ENCODE assay signal across 16 cellular contexts in genomic region chr1:229897540-229897939, GRCh38.
"Had no signal": no experiment of that assay in that cellular context is flagged by ENCODE, and none has a peak within 500 bp of the region (broad histone marks: within the 10 kb centered on the region; RNA-seq: fewer than 3 reads in every experiment).

No MANE protein-coding gene starts in this region.

- H3K79me2 ChIP-seq: parathyroid adenoma had no signal

- H3K4me3 ChIP-seq: ascending aorta, heart left ventricle, lung, mucosa of descending colon had no signal

- DNase-seq: activated naive CD4-positive, alpha-beta T cell treated with Interleukin-2 at 50 U/mL for 16 hours; activated T-cell treated with anti-CD3 and anti-CD28 coated beads for 4 hours; dermis blood vessel endothelial cell; left cardiac atrium; mucosa of descending colon; naive thymus-derived CD8-positive, alpha-beta T cell; retina; stimulated activated CD4-positive, alpha-beta T cell treated with anti-CD3 and anti-CD28 coated beads, Interleukin-15, amount 100 ng/mL, for 24 hours; stimulated activated CD4-positive, alpha-beta T cell treated with anti-CD3 and anti-CD28 coated beads, Interleukin-4, amount 100 ng/mL, for 24 hours; stimulated activated naive CD4-positive, alpha-beta T cell treated with Interleukin-2 at 50 U/mL for 16 hours had no signal

- H3K9ac ChIP-seq: parathyroid adenoma had no signal

- H3K27ac ChIP-seq: ascending aorta, epithelial cell of prostate, heart left ventricle, neutrophil, parathyroid adenoma had no signal

- H3K27me3 ChIP-seq: ascending aorta had no signal

- ATAC-seq: left cardiac atrium; mucosa of descending colon; naive thymus-derived CD8-positive, alpha-beta T cell had no signal

- H3K36me3 ChIP-seq: ascending aorta, heart left ventricle, neutrophil had no signal

- H3K4me1 ChIP-seq: ascending aorta, heart left ventricle, parathyroid adenoma had no signal

- H3K9me3 ChIP-seq: ascending aorta, mucosa of descending colon, neutrophil had no signal

- H2AFZ ChIP-seq: parathyroid adenoma had no signal
